Comparison of ENCODE assay signal across 9 cellular contexts in the genomic region with DNA sequence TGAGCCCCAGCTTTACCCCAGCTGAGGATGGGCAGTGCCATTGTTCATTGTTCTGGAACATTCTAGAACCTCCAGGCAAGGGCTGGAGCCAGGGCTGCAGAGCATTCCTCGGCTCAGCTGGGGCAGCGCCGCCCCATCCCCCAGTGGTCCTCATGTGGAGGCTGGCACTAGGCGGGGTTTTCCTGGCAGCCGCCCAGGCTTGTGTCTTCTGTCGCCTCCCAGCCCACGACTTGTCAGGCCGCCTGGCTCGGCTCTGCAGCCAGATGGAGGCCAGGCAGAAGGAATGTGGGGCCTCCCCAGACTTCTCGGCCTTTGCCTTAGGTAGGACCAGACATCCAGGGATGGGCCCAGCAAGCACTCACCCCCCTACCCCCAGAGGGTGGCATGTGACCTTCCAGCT. TPM values are rescaled to one million over a fixed set of nuclear protein-coding genes. Genes with fewer than 3 reads are reported as not detected.
DNase-seq lines count a peak whose midpoint lies in the region; ATAC-seq and TF ChIP-seq lines count a peak whose summit lies in the region.
"Had no signal": no experiment of that assay in that cellular context is flagged by ENCODE, and none has a peak within 500 bp of the region (broad histone marks: within the 10 kb centered on the region; RNA-seq: fewer than 3 reads in every experiment).

A gene with protein sequence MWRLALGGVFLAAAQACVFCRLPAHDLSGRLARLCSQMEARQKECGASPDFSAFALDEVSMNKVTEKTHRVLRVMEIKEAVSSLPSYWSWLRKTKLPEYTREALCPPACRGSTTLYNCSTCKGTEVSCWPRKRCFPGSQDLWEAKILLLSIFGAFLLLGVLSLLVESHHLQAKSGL (plus strand): TSS at position 104 of the 400 bp plus-strand sequence. CDS start 49 bp downstream, at position 153.

- H4K20me1 ChIP-seq in fibroblast of lung (ENCODE audit: control insufficient read depth, extremely low read depth, insufficient read depth, low read length) (no peaks in the 10 kb centered on the region), osteoblast (ENCODE audit: insufficient read depth, low read length) (peaks cover 26% of the 10 kb centered on the region)

- H3K4me1 ChIP-seq in CD4-positive, CD25-positive, alpha-beta regulatory T cell (ENCODE audit: control insufficient read depth, insufficient read depth, low read length, poor library complexity, severe bottlenecking), result peaks cover 31% of the 10 kb centered on the region
- H3K4me1 ChIP-seq in fibroblast of lung (ENCODE audit: control insufficient read depth, extremely low read depth, insufficient read depth, low read length), result peaks cover 15% of the 10 kb centered on the region
- H3K4me1 ChIP-seq in osteoblast (ENCODE audit: insufficient read depth, low read length), result peaks cover 28% of the 10 kb centered on the region

- H3K36me3 ChIP-seq in CD4-positive, CD25-positive, alpha-beta regulatory T cell (ENCODE audit: control insufficient read depth, insufficient read depth, low read length), result no peaks in the 10 kb centered on the region
- H3K36me3 ChIP-seq in fibroblast of lung (ENCODE audit: control insufficient read depth, insufficient read depth, low read length) (no peaks in the 10 kb centered on the region), osteoblast (ENCODE audit: insufficient read depth, low read length) (no peaks in the 10 kb centered on the region)

- H3K27me3 ChIP-seq in CD4-positive, CD25-positive, alpha-beta regulatory T cell (ENCODE audit: control insufficient read depth, insufficient read depth, low read length), result no peaks in the 10 kb centered on the region
- H3K27me3 ChIP-seq in fibroblast of lung (ENCODE audit: control insufficient read depth, insufficient read depth, low read length) (no peaks in the 10 kb centered on the region), osteoblast (ENCODE audit: insufficient read depth, low read length) (no peaks in the 10 kb centered on the region)

- H3K4me2 ChIP-seq in fibroblast of lung (ENCODE audit: extremely low read depth, insufficient read depth, low read length) (peak within 1 kb of the TSS; percentile 51), osteoblast (ENCODE audit: insufficient read depth, low read length) (peak within 1 kb of the TSS; percentile 96)

- H3K4me3 Mint-ChIP-seq in CD4-positive, CD25-positive, alpha-beta regulatory T cell, result peak within 1 kb of the TSS in 3 of 4 donors; percentile 56 to 65 (median 64)
- no peak within 1 kb of the TSS for H3K4me3 Mint-ChIP-seq in stimulated activated memory B cell treated with anti-CD40 and anti-IgM and Interleukin-4, amounts not matched to agents 10 μg/mL and 1 μg/mL and 100 μg/mL, for 72 hours

- no peaks in the 10 kb centered on the region for H3K36me3 Mint-ChIP-seq in CD4-positive, CD25-positive, alpha-beta regulatory T cell
- peaks cover 10% of the 10 kb centered on the region for H3K36me3 Mint-ChIP-seq in stimulated activated memory B cell treated with anti-CD40 and anti-IgM and Interleukin-4, amounts not matched to agents 10 μg/mL and 1 μg/mL and 100 μg/mL, for 72 hours

- ATAC-seq in CD4-positive, CD25-positive, alpha-beta regulatory T cell (ENCODE audit: low read depth in 2 of 2), result no peak
- ATAC-seq in HG02588 (IDR thresholded peaks at IDR 0.05; ENCODE audit: unreplicated experiment) (no peak), HG03354 (IDR thresholded peaks at IDR 0.05; ENCODE audit: poor library complexity, severe bottlenecking, unreplicated experiment) (no peak), HG03442 (IDR thresholded peaks at IDR 0.05; ENCODE audit: unreplicated experiment) (no peak)
- no peak for ATAC-seq in stimulated activated memory B cell treated with anti-CD40 and anti-IgM and Interleukin-4, amounts not matched to agents 10 μg/mL and 1 μg/mL and 100 μg/mL, for 72 hours

- peaks cover 4% of the 10 kb centered on the region for H3K27me3 Mint-ChIP-seq in CD4-positive, CD25-positive, alpha-beta regulatory T cell
- no peaks in the 10 kb centered on the region for H3K27me3 Mint-ChIP-seq in stimulated activated memory B cell treated with anti-CD40 and anti-IgM and Interleukin-4, amounts not matched to agents 10 μg/mL and 1 μg/mL and 100 μg/mL, for 72 hours

- no peak within 1 kb of the TSS for H3K4me3 ChIP-seq in CD4-positive, CD25-positive, alpha-beta regulatory T cell (ENCODE audit: low read depth, low read length)
- H3K4me3 ChIP-seq in fibroblast of lung (replicated peaks in 1 of 4; ENCODE audit: control extremely low read depth in 1 of 4, insufficient read depth in 1 of 4, low read depth in 3 of 4, low read length in 4 of 4), result peak within 1 kb of the TSS in 1 of 4 experiments; percentile 97
- H3K4me3 ChIP-seq in osteoblast (ENCODE audit: insufficient read depth, low read length), result peak within 1 kb of the TSS; percentile 95

- TF ChIP-seq CTCF in fibroblast of lung (conservative IDR thresholded peaks at IDR 0.05 in 1 of 2, IDR thresholded peaks at IDR 0.05 in 1 of 2; ENCODE audit: low read depth in 1 of 2, low read length in 2 of 2) (no peak), osteoblast (IDR thresholded peaks at IDR 0.05; ENCODE audit: extremely low read depth, low read depth, low read length) (no peak)

- H2AFZ ChIP-seq in fibroblast of lung (ENCODE audit: low read length), result no peak within 1 kb of the TSS
- no peak within 1 kb of the TSS for H2AFZ ChIP-seq in osteoblast (ENCODE audit: low read length)

- H3K79me2 ChIP-seq in fibroblast of lung (ENCODE audit: control insufficient read depth, insufficient read depth, low read length), result peaks cover 19% of the 10 kb centered on the region
- H3K79me2 ChIP-seq in osteoblast (ENCODE audit: insufficient read depth, low read length), result peaks cover 39% of the 10 kb centered on the region

- H3K27ac ChIP-seq in CD4-positive, CD25-positive, alpha-beta regulatory T cell (ENCODE audit: insufficient read depth, low read length, poor library complexity, severe bottlenecking), result no peak within 1 kb of the TSS
- H3K27ac ChIP-seq in fibroblast of lung (ENCODE audit: insufficient read depth, low read length) (no peak within 1 kb of the TSS), osteoblast (ENCODE audit: low read depth, low read length) (peak within 1 kb of the TSS; percentile 46)

- H3K9ac ChIP-seq in fibroblast of lung (ENCODE audit: insufficient read depth, low read length), result no peak within 1 kb of the TSS

- H3K27ac Mint-ChIP-seq in CD4-positive, CD25-positive, alpha-beta regulatory T cell, result peak within 1 kb of the TSS in 2 of 3 donors; percentile 80 to 85
- no peak within 1 kb of the TSS for H3K27ac Mint-ChIP-seq in stimulated activated memory B cell treated with anti-CD40 and anti-IgM and Interleukin-4, amounts not matched to agents 10 μg/mL and 1 μg/mL and 100 μg/mL, for 72 hours

- no peaks in the 10 kb centered on the region for H3K9me3 Mint-ChIP-seq in CD4-positive, CD25-positive, alpha-beta regulatory T cell
- no peaks in the 10 kb centered on the region for H3K9me3 Mint-ChIP-seq in stimulated activated memory B cell treated with anti-CD40 and anti-IgM and Interleukin-4, amounts not matched to agents 10 μg/mL and 1 μg/mL and 100 μg/mL, for 72 hours

- no peak for DNase-seq in CD4-positive, CD25-positive, alpha-beta regulatory T cell
- DNase-seq in RPMI7951 (ENCODE audit: low read depth) (peak; percentile 48), fibroblast of lung (ENCODE audit: low read depth in 2 of 2) (peak in 1 of 2 donors; percentile 18), osteoblast (ENCODE audit: insufficient read length, low spot score, missing footprints) (peak; percentile 39)

- no peaks in the 10 kb centered on the region for H3K9me3 ChIP-seq in CD4-positive, CD25-positive, alpha-beta regulatory T cell (ENCODE audit: control insufficient read depth in 2 of 2, low read length in 2 of 2)
- H3K9me3 ChIP-seq in fibroblast of lung (ENCODE audit: control insufficient read depth, insufficient read depth, low read depth, low read length), result no peaks in the 10 kb centered on the region
- H3K9me3 ChIP-seq in osteoblast (ENCODE audit: low read depth, low read length), result no peaks in the 10 kb centered on the region

- peaks cover 0 to 41% (median 13%) of the 10 kb centered on the region in 4 donors for H3K4me1 Mint-ChIP-seq in CD4-positive, CD25-positive, alpha-beta regulatory T cell
- peaks cover 50% of the 10 kb centered on the region for H3K4me1 Mint-ChIP-seq in stimulated activated memory B cell treated with anti-CD40 and anti-IgM and Interleukin-4, amounts not matched to agents 10 μg/mL and 1 μg/mL and 100 μg/mL, for 72 hours

RNA-seq across cellular contexts. Expression of the gene that starts here (rescaled TPM):
- total RNA-seq in CD4-positive, CD25-positive, alpha-beta regulatory T cell, result not detected
- not detected for polyA plus RNA-seq in CD4-positive, CD25-positive, alpha-beta regulatory T cell
- total RNA-seq in RPMI7951 (2014; rRNA removed; shearing (Covaris generic)), result not detected in 2 replicates
- total RNA-seq in fibroblast of lung, result not detected in 2 replicates
- polyA plus RNA-seq in fibroblast of lung, result not detected in 2 replicates
- not detected in 2 replicates for polyA plus RNA-seq in fibroblast of lung (2012)
- polyA minus RNA-seq in fibroblast of lung (ENCODE audit: low replicate concordance), result not detected in 2 replicates
- not detected in 2 replicates for total RNA-seq in osteoblast
- total RNA-seq: posterior vena cava had no signal

Comparison
In these comparisons a context has a peak if more than half of its experiments do, and no peak if none do; other contexts are left out.
1. Peak in DNase-seq in RPMI7951; RNA of the gene not detected or under 1 TPM.
2. Peak in DNase-seq, H3K4me3 ChIP-seq, H3K27ac ChIP-seq and H3K4me2 ChIP-seq in osteoblast; RNA of the gene not detected or under 1 TPM.